10 cellular contexts compared by ENCODE assay signal in genomic region chr19:10780368-10780767, GRCh38. TPM values are rescaled to one million over a fixed set of nuclear protein-coding genes. Genes with fewer than 3 reads are reported as not detected.
A peak's percentile ranks its signal among the peaks of the same experiment; 100 is the strongest.
DNase-seq lines count a peak whose midpoint lies in the region; ATAC-seq, FAIRE-seq and TF ChIP-seq lines count a peak whose summit lies in the region.
"Had no signal": no experiment of that assay in that cellular context is flagged by ENCODE, and none has a peak within 500 bp of the region (broad histone marks: within the 10 kb centered on the region; RNA-seq: fewer than 3 reads in every experiment).

No MANE protein-coding gene starts in this region.

- no peak overlapping the region for H3K4me3 Mint-ChIP-seq in MCF 10A (ENCODE audit: unreplicated experiment)

- H3K4me3 ChIP-seq in mammary epithelial cell (replicated peaks in 1 of 3; ENCODE audit: insufficient read depth in 1 of 3, low read depth in 2 of 3, low read length in 3 of 3) (no peak overlapping the region), dorsolateral prefrontal cortex (no peak overlapping the region), mucosa of descending colon (no peak overlapping the region), uterus (no peak overlapping the region)

- no peak for TF ChIP-seq POLR2A in uterus (IDR thresholded peaks at IDR 0.05)

- POLR2A ChIA-PET in MCF 10A (lab: Yijun Ruan, JAX), result interaction anchor here (0.6 kb wide), 1 partner anchor 224 kb away, joined by 3 read pairs; no protein-coding TSS in a partner anchor

- H3K4me1 Mint-ChIP-seq in MCF 10A (ENCODE audit: insufficient read depth, unreplicated experiment), result peaks cover 6% of the 10 kb centered on the region

- no peaks in the 10 kb centered on the region for H3K79me2 ChIP-seq in mammary epithelial cell (ENCODE audit: insufficient read depth, low read length)

- no peak overlapping the region for H3K27ac Mint-ChIP-seq in MCF 10A (ENCODE audit: low read depth, unreplicated experiment)

- H3K36me3 ChIP-seq in mammary epithelial cell (ENCODE audit: insufficient read depth, low read length) (peaks cover 20% of the 10 kb centered on the region), mucosa of descending colon (ENCODE audit: low read depth) (peaks cover 22% of the 10 kb centered on the region), uterus (no peaks in the 10 kb centered on the region)

- H3K27me3 Mint-ChIP-seq in MCF 10A (ENCODE audit: insufficient read depth, unreplicated experiment), result no peaks in the 10 kb centered on the region

- H4K20me1 ChIP-seq in mammary epithelial cell (ENCODE audit: insufficient read depth, low read length), result no peaks in the 10 kb centered on the region

- CTCF ChIA-PET in MCF 10A (lab: Yijun Ruan, JAX), result no interaction called here
- CTCF ChIA-PET in mammary epithelial cell (lab: Charles Lee; ENCODE audit: low non-redundant PET), result no interaction called here

- peak; percentile 68 for ATAC-seq in mucosa of descending colon

- H3K36me3 Mint-ChIP-seq in MCF 10A (ENCODE audit: insufficient read depth, unreplicated experiment), result peaks cover 87% of the 10 kb centered on the region

- H3K9me3 ChIP-seq in mammary epithelial cell (replicated peaks; ENCODE audit: insufficient read depth, low read length) (no peaks in the 10 kb centered on the region), mucosa of descending colon (no peaks in the 10 kb centered on the region), uterus (no peaks in the 10 kb centered on the region)
- H3K9me3 ChIP-seq: BE2C had no signal

- H3K27me3 ChIP-seq in mammary epithelial cell (ENCODE audit: insufficient read depth, low read length) (no peaks in the 10 kb centered on the region), dorsolateral prefrontal cortex (no peaks in the 10 kb centered on the region), uterus (no peaks in the 10 kb centered on the region)
- H3K27me3 ChIP-seq: BE2C had no signal

- H3K4me2 ChIP-seq in mammary epithelial cell (ENCODE audit: insufficient read depth, low read depth, low read length), result no peak overlapping the region

- DNase-seq in MCF 10A (ENCODE audit: unreplicated experiment) (peak; percentile 92), mammary epithelial cell (no peak), dorsolateral prefrontal cortex (no peak), mucosa of descending colon (peak in 1 of 3 donors; percentile 43), uterus (peak in 1 of 2 donors; percentile 58), frontal cortex (ENCODE audit: low spot score in 2 of 2) (no peak)
- DNase-seq in stimulated activated CD8-positive, alpha-beta memory T cell treated with anti-CD3 and anti-CD28 coated beads, Interleukin-4, amount 100 ng/mL, for 48 hours, result no peak
- no peak for DNase-seq in stimulated activated CD4-positive, alpha-beta T cell treated with anti-CD3 and anti-CD28 coated beads, Interleukin-4, amount 100 ng/mL, for 24 hours
- DNase-seq: BE2C, NCI-H1417 treated with DMSO at 0.1 percent for 48 hours had no signal

- H3K9ac ChIP-seq in mammary epithelial cell (ENCODE audit: insufficient read depth, low read length), result no peak overlapping the region

- no peak overlapping the region for H3K27ac ChIP-seq in mammary epithelial cell (ENCODE audit: insufficient read depth, low read depth, low read length)
- peak overlapping the region in 47 of 59 donors; percentile 2 to 85 (median 64) for H3K27ac ChIP-seq in dorsolateral prefrontal cortex
- peak overlapping the region; percentile 44 to 50 for H3K27ac ChIP-seq in uterus

- no peak for FAIRE-seq in frontal cortex (lab: Jason Lieb, UNC)

- dilution Hi-C loops in mammary epithelial cell (cut with HindIII; ENCODE audit: low sequenced_read_pairs), result no loop called here

- in situ Hi-C loops in mammary epithelial cell (cut with MboI; ENCODE audit: low sequenced_read_pairs in 2 of 2), result no loop called here

- TF ChIP-seq CTCF in MCF 10A (IDR thresholded peaks at IDR 0.05; ENCODE audit: unreplicated experiment), result no peak
- TF ChIP-seq CTCF in mammary epithelial cell (conservative IDR thresholded peaks at IDR 0.05 in 1 of 2, IDR thresholded peaks at IDR 0.05 in 1 of 2; ENCODE audit: extremely low read depth in 1 of 2, insufficient read depth in 1 of 2, low read depth in 1 of 2, low read length in 2 of 2), result no peak
- TF ChIP-seq CTCF in dorsolateral prefrontal cortex (IDR thresholded peaks at IDR 0.05 in 54 of 56, conservative IDR thresholded peaks at IDR 0.05 in 2 of 56; ENCODE audit: low read depth in 1 of 56, partially characterized antibody in 56 of 56), result no peak
- no peak for TF ChIP-seq CTCF in mucosa of descending colon (IDR thresholded peaks at IDR 0.05)
- TF ChIP-seq CTCF in uterus (IDR thresholded peaks at IDR 0.05), result no peak

- intact Hi-C loops in MCF 10A (cut with micrococcal nuclease), result no loop called here
- intact Hi-C loops in mammary epithelial cell (cut with micrococcal nuclease), result no loop called here
- intact Hi-C loops in dorsolateral prefrontal cortex (cut with DNase I), result no loop called here
- intact Hi-C loops in mucosa of descending colon (cut with DNase I, micrococcal nuclease), result no loop called here
- intact Hi-C loops in uterus (cut with DNase I; ENCODE audit: low total_unique reads), result no loop called here

- no peaks in the 10 kb centered on the region for H3K4me1 ChIP-seq in mammary epithelial cell (ENCODE audit: insufficient read depth, low read length)
- H3K4me1 ChIP-seq in mucosa of descending colon (ENCODE audit: low read depth), result no peaks in the 10 kb centered on the region
- H3K4me1 ChIP-seq in uterus, result no peaks in the 10 kb centered on the region

- no TSS peak for BruUV-seq in MCF 10A (replicated peaks; lab: Mats Ljungman, UMichigan)
- BruUV-seq in mammary epithelial cell (replicated peaks; lab: Mats Ljungman, UMichigan), result no TSS peak

- WGBS in mammary epithelial cell (ENCODE audit: low coverage, missing lambda C conversion rate), result 93% methylated on average over 3 of the region's 6 CpGs

- no peaks in the 10 kb centered on the region for H3K9me3 Mint-ChIP-seq in MCF 10A (ENCODE audit: unreplicated experiment)

- no peak overlapping the region for H2AFZ ChIP-seq in mammary epithelial cell (ENCODE audit: low read depth, low read length)

RNA-seq across cellular contexts. Expression of gene TMED1, which starts 55.6 kb away (rescaled TPM):
- total RNA-seq in MCF 10A (2022), result 16.5 and 23.2 TPM in 2 replicates
- total RNA-seq in mammary epithelial cell, result 10 to 100 TPM; 21.3 to 26.7 TPM
- 34.4 TPM for polyA plus RNA-seq in mammary epithelial cell
- 11.4 TPM for polyA minus RNA-seq in mammary epithelial cell
- total RNA-seq in dorsolateral prefrontal cortex, result 10 to 100 TPM in 109 of 120 experiments, 1 to 10 TPM in 11; 7.7 to 25.1 (median 13.0) TPM
- 10 to 100 TPM; 12.8 to 24.7 (median 15.3) TPM for total RNA-seq in mucosa of descending colon
- total RNA-seq in uterus, result 10 to 100 TPM in 3 of 4 donors, 1 to 10 TPM in 1; 7.2 to 57.0 (median 27.2) TPM
- total RNA-seq in frontal cortex, result 11.8 TPM
